In the genomic region with DNA sequence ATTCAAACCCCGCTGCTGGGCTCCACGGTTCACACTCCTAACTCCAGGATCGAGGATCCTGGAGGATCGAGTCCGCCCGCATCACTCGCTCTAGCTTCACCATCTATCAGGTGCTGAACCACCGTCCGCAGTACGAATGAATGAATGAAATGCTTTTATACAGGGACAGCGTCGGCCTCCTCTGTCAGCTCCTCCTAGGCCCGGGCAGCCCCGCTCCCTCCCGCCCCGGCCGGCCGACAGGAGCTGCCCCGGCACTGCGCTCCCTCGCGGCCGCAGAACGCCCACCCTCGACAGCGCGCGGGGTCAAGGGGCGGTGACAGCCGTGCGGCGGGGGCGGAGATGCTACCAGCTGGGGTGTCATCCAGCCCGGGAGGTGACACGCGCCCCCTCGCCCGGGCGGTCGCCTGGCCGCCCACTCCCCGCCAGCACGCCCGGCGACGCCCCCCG, we compare ENCODE assay signal across 1 cellular context.
TF ChIP-seq lines count a peak whose summit lies in the region.

No MANE protein-coding gene starts in this region.

TF ChIP-seq in H1, 55 proteins besides CTCF, POLR2A, EP300 and RAD21:
- TF ChIP-seq GABPA (IDR thresholded peaks at IDR 0.05; ENCODE audit: borderline replicate concordance, insufficient read depth, low read length) = no peak
- TF ChIP-seq NANOG (IDR thresholded peaks at IDR 0.05; ENCODE audit: insufficient read depth, low read depth, low read length, poor library complexity, severe bottlenecking) = no peak
- TF ChIP-seq SP2 (IDR thresholded peaks at IDR 0.05; ENCODE audit: low read length) = no peak
- TF ChIP-seq CEBPB (IDR thresholded peaks at IDR 0.05; ENCODE audit: low read depth, low read length) = no peak
- peak; percentile 80; the same call in 1 of the 2 replicates for TF ChIP-seq EGR1 (IDR thresholded peaks at IDR 0.05; ENCODE audit: borderline replicate concordance, low read depth, low read length)
- TF ChIP-seq RBBP5 (IDR thresholded peaks at IDR 0.05; ENCODE audit: borderline replicate concordance, low read depth, low read length) = peak; percentile 66; the same call in 1 of the 2 replicates
- TF ChIP-seq SIN3A (conservative IDR thresholded peaks at IDR 0.05 in 1 of 2, IDR thresholded peaks at IDR 0.05 in 1 of 2; ENCODE audit: low read depth in 1 of 2, low read length in 2 of 2) = peak; percentile 84 to 89; a peak in 2 of 4 replicates
- no peak for TF ChIP-seq CBX5 (IDR thresholded peaks at IDR 0.05; ENCODE audit: low read depth, low read length)
- TF ChIP-seq TEAD4 (IDR thresholded peaks at IDR 0.05; ENCODE audit: low read depth, low read length) = no peak
